ENCODE assay signal across 8 cellular contexts in genomic region chr2:26184086-26184485, GRCh38. TPM values are rescaled to one million over a fixed set of nuclear protein-coding genes. Genes with fewer than 3 reads are reported as not detected.
DNase-seq lines count a peak whose midpoint lies in the region; ATAC-seq, FAIRE-seq and TF ChIP-seq lines count a peak whose summit lies in the region.

No MANE protein-coding gene starts in this region.

- peaks cover 11 to 19% of the 10 kb centered on the region in 2 donors for H3K27me3 Mint-ChIP-seq in CD4-positive, alpha-beta memory T cell
- H3K27me3 Mint-ChIP-seq in activated B cell treated with CpG ODN at 0.5 μM for 24 hours, result peaks cover 17% of the 10 kb centered on the region

- FAIRE-seq in GM12892 (lab: Jason Lieb, UNC), result no peak

- no peak overlapping the region for H3K27ac ChIP-seq in CD4-positive, alpha-beta memory T cell (ENCODE audit: low read depth, low read length)
- H3K27ac ChIP-seq in gastroesophageal sphincter (peak overlapping the region in 3 of 4 donors; percentile 81 to 86 (median 86)), psoas muscle (no peak overlapping the region)

- TF ChIP-seq POLR2A in gastroesophageal sphincter (IDR thresholded peaks at IDR 0.05) (no peak), GM12892 (IDR thresholded peaks at IDR 0.05; ENCODE audit: low read depth, low read length) (no peak)

- H3K27ac Mint-ChIP-seq in CD4-positive, alpha-beta memory T cell, result peak overlapping the region in 4 of 7 donors; percentile 49 to 91 (median 83)
- H3K27ac Mint-ChIP-seq in activated B cell treated with CpG ODN at 0.5 μM for 24 hours, result no peak overlapping the region

- ATAC-seq in activated B cell treated with CpG ODN at 0.5 μM for 24 hours (ENCODE audit: low read depth) (no peak), gastroesophageal sphincter (no peak), psoas muscle (no peak), HG03196 (IDR thresholded peaks at IDR 0.05; ENCODE audit: unreplicated experiment) (no peak), GM19467 (IDR thresholded peaks at IDR 0.05; ENCODE audit: unreplicated experiment) (no peak)

- H3K4me1 Mint-ChIP-seq in CD4-positive, alpha-beta memory T cell, result peaks cover 13 to 30% (median 21%) of the 10 kb centered on the region in 4 donors
- H3K4me1 Mint-ChIP-seq in activated B cell treated with CpG ODN at 0.5 μM for 24 hours, result peaks cover 14% of the 10 kb centered on the region

- no peak for TF ChIP-seq EP300 in gastroesophageal sphincter (IDR thresholded peaks at IDR 0.05)

- CTCF ChIA-PET in CD4-positive, alpha-beta memory T cell (lab: Charles Lee; ENCODE audit: partially characterized antibody), result interaction anchor here (1.0 to 4.3 kb wide), 12 partner anchors 9 to 332 kb away, joined by 3 to 17 read pairs (median 6); partner anchors contain the start of genes ASXL2, HADHA, HADHB and RAB10
- CTCF ChIA-PET in activated B cell treated with CpG ODN at 0.5 μM for 24 hours (lab: Charles Lee), result interaction anchor here (0.5 to 2.0 kb wide), 4 partner anchors 8 to 96 kb away, joined by 3 to 8 read pairs (median 5); partner anchors contain the start of genes HADHA and HADHB

- no peaks in the 10 kb centered on the region for H3K9me3 ChIP-seq in CD4-positive, alpha-beta memory T cell (ENCODE audit: control insufficient read depth in 1 of 2, low read length in 2 of 2)
- no peaks in the 10 kb centered on the region for H3K9me3 ChIP-seq in gastroesophageal sphincter
- no peaks in the 10 kb centered on the region for H3K9me3 ChIP-seq in psoas muscle

- H3K4me3 Mint-ChIP-seq in CD4-positive, alpha-beta memory T cell, result peak overlapping the region; percentile 63 to 85 (median 80)
- H3K4me3 Mint-ChIP-seq in activated B cell treated with CpG ODN at 0.5 μM for 24 hours, result peak overlapping the region; percentile 71

- peaks cover 0 to 5% of the 10 kb centered on the region in 2 donors for H3K36me3 Mint-ChIP-seq in CD4-positive, alpha-beta memory T cell
- H3K36me3 Mint-ChIP-seq in activated B cell treated with CpG ODN at 0.5 μM for 24 hours (ENCODE audit: low read depth), result no peaks in the 10 kb centered on the region

- DNase-seq in CD4-positive, alpha-beta memory T cell, result no peak
- DNase-seq in activated B cell treated with CpG ODN at 0.5 μM for 24 hours, result no peak
- DNase-seq in psoas muscle, result no peak
- no peak for DNase-seq in GM12892 (ENCODE audit: insufficient read length)
- no peak for DNase-seq in AML-193 (lab: John Stamatoyannopoulos, UW)

- H3K36me3 ChIP-seq in CD4-positive, alpha-beta memory T cell (ENCODE audit: insufficient read depth, low read length), result no peaks in the 10 kb centered on the region
- H3K36me3 ChIP-seq in gastroesophageal sphincter (peaks cover 0 to 16% of the 10 kb centered on the region in 2 donors), psoas muscle (ENCODE audit: insufficient read depth in 1 of 2, low read depth in 1 of 2) (peaks cover 0 to 4% of the 10 kb centered on the region in 2 donors)

- intact Hi-C loops in CD4-positive, alpha-beta memory T cell (cut with micrococcal nuclease), result loop anchor here (1.0 kb wide), 2 partner anchors 193 to 233 kb away; no protein-coding TSS in a partner anchor
- intact Hi-C loops in activated B cell treated with CpG ODN at 0.5 μM for 24 hours (cut with micrococcal nuclease) (loop anchor here (2.0 kb wide), 1 partner anchor 61 kb away; the partner anchor contains the start of genes HADHA and HADHB), psoas muscle (cut with DNase I) (no loop called here)

- H3K27me3 ChIP-seq in CD4-positive, alpha-beta memory T cell (ENCODE audit: insufficient read depth, low read length), result no peaks in the 10 kb centered on the region
- H3K27me3 ChIP-seq in gastroesophageal sphincter (no peaks in the 10 kb centered on the region), psoas muscle (ENCODE audit: insufficient read depth in 3 of 3, low read length in 2 of 3) (peaks cover 0 to 4% (median 0%) of the 10 kb centered on the region in 3 donors)

- POLR2A ChIA-PET in CD4-positive, alpha-beta memory T cell (lab: Charles Lee; ENCODE audit: partially characterized antibody), result interaction anchor here (0.8 to 3.2 kb wide), 17 partner anchors 9 to 577 kb away, joined by 3 to 26 read pairs (median 6); partner anchors contain the start of genes ADGRF3, ASXL2, GAREM2 and HADHA
- POLR2A ChIA-PET in activated B cell treated with CpG ODN at 0.5 μM for 24 hours (lab: Charles Lee), result interaction anchor here (0.8 to 2.8 kb wide), 10 partner anchors 9 to 306 kb away, joined by 3 to 11 read pairs (median 3); partner anchors contain the start of genes ADGRF3, ASXL2, GAREM2 and HADHA

- WGBS in gastroesophageal sphincter (ENCODE audit: low coverage in 1 of 2), 2 donors, result 71 to 100% methylated on average over 1 to 2 of the region's 35 CpGs
- 68 to 74% (median 70%) methylated on average over 35 of the region's 35 CpGs for WGBS in psoas muscle, 3 donors

- H3K9me3 Mint-ChIP-seq in CD4-positive, alpha-beta memory T cell, result no peaks in the 10 kb centered on the region
- no peaks in the 10 kb centered on the region for H3K9me3 Mint-ChIP-seq in activated B cell treated with CpG ODN at 0.5 μM for 24 hours

- TF ChIP-seq CTCF in activated B cell treated with CpG ODN at 0.5 μM for 24 hours (IDR thresholded peaks at IDR 0.05) (no peak), gastroesophageal sphincter (IDR thresholded peaks at IDR 0.05) (no peak), psoas muscle (IDR thresholded peaks at IDR 0.05) (no peak)

- H3K4me1 ChIP-seq in CD4-positive, alpha-beta memory T cell (ENCODE audit: insufficient read depth, low read length), result peaks cover 24% of the 10 kb centered on the region
- peaks cover 0 to 33% (median 11%) of the 10 kb centered on the region in 3 donors for H3K4me1 ChIP-seq in gastroesophageal sphincter
- H3K4me1 ChIP-seq in psoas muscle, result peaks cover 5% of the 10 kb centered on the region

- H3K4me3 ChIP-seq in CD4-positive, alpha-beta memory T cell (ENCODE audit: low read length in 2 of 2), result peak overlapping the region in 1 of 2 donors; percentile 57
- H3K4me3 ChIP-seq in gastroesophageal sphincter (peak overlapping the region; percentile 17 to 72), psoas muscle (peak overlapping the region; percentile 76)

RNA-seq across cellular contexts. Expression of gene GAREM2, which starts 11.2 kb away (rescaled TPM):
- 1 to 10 TPM; 3.2 to 3.6 TPM for total RNA-seq in CD4-positive, alpha-beta memory T cell
- 1 to 10 TPM in 1 of 2 donors, under 1 TPM in 1; 0.14 to 2.3 TPM for polyA plus RNA-seq in CD4-positive, alpha-beta memory T cell
- total RNA-seq in activated B cell treated with CpG ODN at 0.5 μM for 24 hours (2.2 and 3.1 TPM in 2 replicates), gastroesophageal sphincter (1 to 10 TPM; 1.8 to 5.5 (median 3.3) TPM), psoas muscle (1 to 10 TPM; 1.2 to 5.5 (median 2.5) TPM)
- 1 to 10 TPM in 1 of 3 donors, under 1 TPM in 2; 0.39 to 1.4 (median 0.51) TPM for polyA plus RNA-seq in psoas muscle
- polyA plus RNA-seq in GM12892 (2012; ENCODE audit: missing spikeins), result 0.70 TPM

Comparison
In these comparisons a context has a peak if more than half of its experiments do, and no peak if none do; other contexts are left out.
1. H3K27ac ChIP-seq: peak in gastroesophageal sphincter (3 of 4); none in CD4-positive, alpha-beta memory T cell (single experiment) and psoas muscle (single experiment).
2. intact Hi-C loops: an anchor here in CD4-positive, alpha-beta memory T cell (1.0 kb wide) and activated B cell treated with CpG ODN at 0.5 μM for 24 hours (2.0 kb wide); none called in psoas muscle.